Comparison of ENCODE assay signal across 8 cellular contexts in the genomic region with DNA sequence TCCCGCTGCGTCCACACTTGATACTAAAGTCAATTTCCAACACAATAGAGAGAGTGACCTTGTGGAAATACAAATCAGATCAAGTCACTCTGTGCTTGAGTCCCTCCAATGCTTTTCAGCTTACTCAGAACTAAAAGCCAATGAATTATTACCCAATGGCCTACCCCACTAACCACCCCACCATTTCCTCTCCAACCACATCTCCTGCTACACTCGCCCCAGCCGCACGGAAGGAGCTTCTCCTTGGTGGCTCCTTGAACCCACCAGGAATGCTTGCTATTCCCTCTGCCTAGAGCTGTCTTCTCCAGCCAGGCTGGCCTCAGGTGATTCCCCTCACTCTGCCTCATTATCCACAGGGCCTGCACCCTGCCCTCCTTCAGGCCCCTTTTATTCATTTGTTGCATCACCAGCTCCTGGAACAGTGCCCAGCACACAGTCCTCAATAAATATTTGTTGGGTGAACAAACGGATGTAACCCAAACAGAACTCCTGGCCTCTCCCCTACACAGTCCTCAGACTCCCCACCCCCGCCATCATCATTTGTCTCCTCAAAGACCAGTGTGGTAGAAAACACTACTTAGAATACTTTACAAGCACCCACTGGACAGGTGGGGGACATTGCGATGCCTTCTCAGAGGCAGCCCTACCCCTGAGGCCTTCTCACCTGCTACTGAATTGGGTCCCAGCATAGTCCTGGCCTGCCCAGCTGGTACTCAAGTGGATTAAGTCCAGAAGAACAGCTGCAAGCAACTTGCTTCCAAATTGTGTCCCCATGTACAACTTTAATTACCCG. TPM values are rescaled to one million over a fixed set of nuclear protein-coding genes. Genes with fewer than 3 reads are reported as not detected.
DNase-seq lines count a peak whose midpoint lies in the region; ATAC-seq and TF ChIP-seq lines count a peak whose summit lies in the region.

No MANE protein-coding gene starts in this region.

- H3K4me1 ChIP-seq in PC-3 (ENCODE audit: insufficient read depth, low read length) (peaks cover 41% of the 10 kb centered on the region), aorta (ENCODE audit: control insufficient read depth in 1 of 2, insufficient read depth in 2 of 2, low read length in 2 of 2) (peaks cover 12 to 17% of the 10 kb centered on the region in 2 donors)

- peak overlapping the region; percentile 76 for H3K4me2 ChIP-seq in PC-3 (ENCODE audit: low read length)

- peaks cover 10% of the 10 kb centered on the region for H3F3A ChIP-seq in PC-3 (ENCODE audit: low read length, unreplicated experiment)

- intact Hi-C loops in PC-3 (cut with micrococcal nuclease) (no loop called here), aorta (cut with DNase I) (loop anchor here (5.0 kb wide), 2 partner anchors 38 to 83 kb away; no protein-coding TSS in a partner anchor)
- intact Hi-C loops in activated T-helper 2 cell treated with anti-CD3 and anti-CD28 coated beads, Interferon-gamma antibody, Interleukin-2, Interleukin-4, amounts not matched to agents 10 μg/mL and 5 μg/mL and 100 μg/mL, durations not matched to agents 14 hours and 24 hours and 36 hours (cut with micrococcal nuclease) = no loop called here

- peaks cover 5% of the 10 kb centered on the region for H3K27me3 Mint-ChIP-seq in glutamatergic neuron (ENCODE audit: unreplicated experiment)
- H3K27me3 Mint-ChIP-seq in activated T-helper 2 cell treated with anti-CD3 and anti-CD28 coated beads, Interferon-gamma antibody, Interleukin-2, Interleukin-4, amounts not matched to agents 10 μg/mL and 5 μg/mL and 100 μg/mL, durations not matched to agents 14 hours and 24 hours and 36 hours (ENCODE audit: low read depth) = no peaks in the 10 kb centered on the region

- 69 to 71% methylated on average over 9 of the region's 9 CpGs for WGBS in aorta, 2 donors

- ATAC-seq in PC-3 = peak; percentile 70
- no peak for ATAC-seq in aorta (ENCODE audit: low FRiP score)

- POLR2A ChIA-PET in PC-3 (lab: Charles Lee; ENCODE audit: unreplicated experiment) = interaction anchor here (0.6 kb wide), 2 partner anchors 191 to 241 kb away, joined by 3 to 7 read pairs; no protein-coding TSS in a partner anchor

- H3K9ac ChIP-seq in PC-3 (ENCODE audit: low read length) = no peak overlapping the region

- peaks cover 62% of the 10 kb centered on the region for H3K79me2 ChIP-seq in PC-3 (ENCODE audit: low read length)

- peaks cover 2% of the 10 kb centered on the region for H3K9me3 Mint-ChIP-seq in glutamatergic neuron (ENCODE audit: unreplicated experiment)
- H3K9me3 Mint-ChIP-seq in activated T-helper 2 cell treated with anti-CD3 and anti-CD28 coated beads, Interferon-gamma antibody, Interleukin-2, Interleukin-4, amounts not matched to agents 10 μg/mL and 5 μg/mL and 100 μg/mL, durations not matched to agents 14 hours and 24 hours and 36 hours = no peaks in the 10 kb centered on the region

- H3K36me3 ChIP-seq in PC-3 (ENCODE audit: low read depth, low read length) (no peaks in the 10 kb centered on the region), aorta (ENCODE audit: control insufficient read depth in 1 of 2, insufficient read depth in 2 of 2, low read length in 1 of 2) (no peaks in the 10 kb centered on the region)

- no peak overlapping the region for H3K4me3 Mint-ChIP-seq in glutamatergic neuron (ENCODE audit: unreplicated experiment)
- H3K4me3 Mint-ChIP-seq in activated T-helper 2 cell treated with anti-CD3 and anti-CD28 coated beads, Interferon-gamma antibody, Interleukin-2, Interleukin-4, amounts not matched to agents 10 μg/mL and 5 μg/mL and 100 μg/mL, durations not matched to agents 14 hours and 24 hours and 36 hours (ENCODE audit: low read depth) = no peak overlapping the region

- H3K9me3 ChIP-seq in PC-3 (ENCODE audit: low read length) (no peaks in the 10 kb centered on the region), aorta (ENCODE audit: control insufficient read depth, low read length) (no peaks in the 10 kb centered on the region)

- no peak overlapping the region for H2AFZ ChIP-seq in PC-3 (ENCODE audit: low read length)

- H4K20me1 ChIP-seq in PC-3 (ENCODE audit: low read length) = 0 out of 2 replicates have a peak, but pooled peaks cover 7% of the 10 kb centered on the region

- TF ChIP-seq CTCF in PC-3 (conservative IDR thresholded peaks at IDR 0.05; ENCODE audit: low read depth, low read length) (no peak), glutamatergic neuron (IDR thresholded peaks at IDR 0.05; ENCODE audit: partially characterized antibody, unreplicated experiment) (no peak)

- H3K27ac Mint-ChIP-seq in glutamatergic neuron (ENCODE audit: unreplicated experiment) = peak overlapping the region; percentile 6
- H3K27ac Mint-ChIP-seq in activated T-helper 2 cell treated with anti-CD3 and anti-CD28 coated beads, Interferon-gamma antibody, Interleukin-2, Interleukin-4, amounts not matched to agents 10 μg/mL and 5 μg/mL and 100 μg/mL, durations not matched to agents 14 hours and 24 hours and 36 hours = no peak overlapping the region

- H3K36me3 Mint-ChIP-seq in glutamatergic neuron (ENCODE audit: unreplicated experiment) = no peaks in the 10 kb centered on the region
- H3K36me3 Mint-ChIP-seq in activated T-helper 2 cell treated with anti-CD3 and anti-CD28 coated beads, Interferon-gamma antibody, Interleukin-2, Interleukin-4, amounts not matched to agents 10 μg/mL and 5 μg/mL and 100 μg/mL, durations not matched to agents 14 hours and 24 hours and 36 hours (ENCODE audit: low read depth) = peaks cover 9% of the 10 kb centered on the region

- peaks cover 16% of the 10 kb centered on the region for H3K4me1 Mint-ChIP-seq in glutamatergic neuron (ENCODE audit: low read depth, unreplicated experiment)
- peaks cover 10% of the 10 kb centered on the region for H3K4me1 Mint-ChIP-seq in activated T-helper 2 cell treated with anti-CD3 and anti-CD28 coated beads, Interferon-gamma antibody, Interleukin-2, Interleukin-4, amounts not matched to agents 10 μg/mL and 5 μg/mL and 100 μg/mL, durations not matched to agents 14 hours and 24 hours and 36 hours (ENCODE audit: low read depth)

- CTCF ChIA-PET in PC-3 (lab: Charles Lee) = interaction anchor here (0.5 to 1.3 kb wide), 4 partner anchors 13 to 345 kb away, joined by 3 to 4 read pairs (median 4); partner anchors contain the start of gene ABTB2

- no peaks in the 10 kb centered on the region for H3K27me3 ChIP-seq in PC-3 (ENCODE audit: low read length)
- no peaks in the 10 kb centered on the region for H3K27me3 ChIP-seq in aorta (ENCODE audit: control insufficient read depth in 1 of 2, insufficient read depth in 2 of 2, low read length in 1 of 2)

- H3K4me3 ChIP-seq in PC-3 (ENCODE audit: low read length) (peak overlapping the region; percentile 32; the same call in 1 of the 2 replicates), aorta (ENCODE audit: low read length in 2 of 2) (no peak overlapping the region)

- no peaks in the 10 kb centered on the region for H3K9me2 ChIP-seq in PC-3 (replicated peaks; ENCODE audit: low read length)

- H3K27ac ChIP-seq in PC-3 (ENCODE audit: low read length) = peak overlapping the region; percentile 69
- peak overlapping the region; percentile 72 to 93 for H3K27ac ChIP-seq in aorta (ENCODE audit: low read depth in 1 of 2, low read length in 2 of 2)

- BruUV-seq in PC-3 (replicated peaks; lab: Mats Ljungman, UMichigan) = no TSS peak

- peak; percentile 25 for DNase-seq in SKM-1 treated with dmso at 0.1 percent for 144 hours (lab: John Stamatoyannopoulos, UW; ENCODE audit: unreplicated experiment)
- no peak for DNase-seq in SKM-1 (lab: John Stamatoyannopoulos, UW; ENCODE audit: unreplicated experiment)
- peak; percentile 95 for DNase-seq in PC-3
- DNase-seq in glutamatergic neuron = no peak
- peak; percentile 66 to 80 for DNase-seq in aorta
- DNase-seq in activated T-helper 2 cell treated with anti-CD3 and anti-CD28 coated beads, Interferon-gamma antibody, Interleukin-2, Interleukin-4, amounts not matched to agents 10 μg/mL and 5 μg/mL and 100 μg/mL, durations not matched to agents 14 hours and 24 hours and 36 hours (ENCODE audit: low spot score) = no peak
- DNase-seq in dermis blood vessel endothelial cell = no peak
- DNase-seq in NCI-H2107 (lab: John Stamatoyannopoulos, UW) = no peak

RNA-seq across cellular contexts. Expression of gene ABTB2, which starts 12.6 kb away (rescaled TPM):
- total RNA-seq in PC-3 (2014; rRNA removed) = 5.2 and 10.0 TPM in 2 replicates
- total RNA-seq in glutamatergic neuron (ENCODE audit: unreplicated experiment) = 9.3 TPM
- total RNA-seq in aorta = 10 to 100 TPM; 10.5 to 11.4 TPM
- 1 to 10 TPM; 2.9 to 3.3 TPM for polyA plus RNA-seq in aorta
- 32.9 and 33.1 TPM in 2 replicates for total RNA-seq in activated T-helper 2 cell treated with anti-CD3 and anti-CD28 coated beads, Interferon-gamma antibody, Interleukin-2, Interleukin-4, amounts not matched to agents 10 μg/mL and 5 μg/mL and 100 μg/mL, durations not matched to agents 14 hours and 24 hours and 36 hours
- total RNA-seq in dermis blood vessel endothelial cell = 0.23 and 0.34 TPM in 2 replicates

Comparison
In these comparisons a context has a peak if more than half of its experiments do, and no peak if none do; other contexts are left out.
1. DNase-seq: peak in SKM-1 treated with dmso at 0.1 percent for 144 hours (single experiment), PC-3 (single experiment) and aorta (2 of 2); none in SKM-1 (single experiment), glutamatergic neuron (single experiment), activated T-helper 2 cell treated with anti-CD3 and anti-CD28 coated beads, Interferon-gamma antibody, Interleukin-2, Interleukin-4, amounts not matched to agents 10 μg/mL and 5 μg/mL and 100 μg/mL, durations not matched to agents 14 hours and 24 hours and 36 hours (single experiment), dermis blood vessel endothelial cell (single experiment) and NCI-H2107 (single experiment).
2. intact Hi-C loops: an anchor here in aorta (5.0 kb wide); none called in PC-3 and activated T-helper 2 cell treated with anti-CD3 and anti-CD28 coated beads, Interferon-gamma antibody, Interleukin-2, Interleukin-4, amounts not matched to agents 10 μg/mL and 5 μg/mL and 100 μg/mL, durations not matched to agents 14 hours and 24 hours and 36 hours.